5 cellular contexts compared by ENCODE assay signal in genomic region chr9:38959812-38960211, GRCh38.
A peak's percentile ranks its signal among the peaks of the same experiment; 100 is the strongest.
DNase-seq lines count a peak whose midpoint lies in the region; ATAC-seq, FAIRE-seq and TF ChIP-seq lines count a peak whose summit lies in the region.
"Not testable (repeated sequence)": the region's sequence is repeated elsewhere in the genome, so short reads cannot be mapped to it uniquely, and the experiment has no call there.

No MANE protein-coding gene starts in this region.

- H3K27ac ChIP-seq in pancreas; small intestine (ENCODE audit: low read depth in 1 of 2, low read length in 1 of 2): not testable (repeated sequence)

- ATAC-seq in left colon (peak; percentile 85), mucosa of descending colon (peak; percentile 72)
- ATAC-seq in pancreas, result not testable (repeated sequence)

- no CpG with 5 or more reads among the region's 4 CpGs for WGBS in pancreas, 2 donors
- WGBS in small intestine, 3 donors, result no CpG with 5 or more reads among the region's 4 CpGs

- intact Hi-C loops in left colon (cut with DNase I, micrococcal nuclease); mucosa of descending colon (cut with DNase I, micrococcal nuclease); pancreas (cut with DNase I): not testable (repeated sequence)

- H3K36me3 ChIP-seq in mucosa of descending colon (ENCODE audit: low read depth); pancreas; small intestine (ENCODE audit: control insufficient read depth in 2 of 2, insufficient read depth in 2 of 2, low read length in 2 of 2): not testable (repeated sequence)

- not testable (repeated sequence) for H3K9me3 ChIP-seq in mucosa of descending colon; pancreas; small intestine (ENCODE audit: control insufficient read depth, low read depth)

- TF ChIP-seq CTCF in mucosa of descending colon (IDR thresholded peaks at IDR 0.05); pancreas (IDR thresholded peaks at IDR 0.05): not testable (repeated sequence)

- FAIRE-seq in colon (lab: Jason Lieb, UNC) (peak; percentile 51), pancreas (lab: Jason Lieb, UNC) (peak; percentile 53), small intestine (lab: Jason Lieb, UNC) (peak; percentile 95)

- not testable (repeated sequence) for H3K4me1 ChIP-seq in mucosa of descending colon (ENCODE audit: low read depth); pancreas; small intestine (ENCODE audit: control insufficient read depth in 2 of 2, insufficient read depth in 1 of 2, low read depth in 1 of 2, low read length in 1 of 2)

- not testable (repeated sequence) for DNase-seq in left colon, mucosa of descending colon, pancreas, small intestine

- H3K4me3 ChIP-seq in mucosa of descending colon; pancreas; small intestine (ENCODE audit: low read depth in 1 of 2, low read length in 2 of 2): not testable (repeated sequence)

- H3K27me3 ChIP-seq in pancreas; small intestine (ENCODE audit: control insufficient read depth in 2 of 2, insufficient read depth in 2 of 2, low read length in 2 of 2): not testable (repeated sequence)
